Comparison of ENCODE assay signal across 31 cellular contexts in genomic region chr1:51222809-51223208, GRCh38.
"Had no signal": no experiment of that assay in that cellular context is flagged by ENCODE, and none has a peak within 500 bp of the region (broad histone marks: within the 10 kb centered on the region; RNA-seq: fewer than 3 reads in every experiment).

No MANE protein-coding gene starts in this region.

- DNase-seq: naive B cell; naive thymus-derived CD4-positive, alpha-beta T cell; naive thymus-derived CD8-positive, alpha-beta T cell; natural killer cell; nephron progenitor cell; nucleus accumbens; occipital lobe; ovary; pancreas; posterior cingulate gyrus; psoas muscle; retina; right cardiac atrium; sigmoid colon; small intestine; spleen; stimulated activated CD4-positive, alpha-beta T cell treated with anti-CD3 and anti-CD28 coated beads, Interleukin-12 subunit alpha, Interleukin-12 subunit beta, amount 100 ng/mL, for 4 hours; stimulated activated CD4-positive, alpha-beta T cell treated with anti-CD3 and anti-CD28 coated beads, Interleukin-15, amount 100 ng/mL, for 24 hours; stimulated activated CD4-positive, alpha-beta T cell treated with anti-CD3 and anti-CD28 coated beads, Interleukin-1b, Interleukin-23, amount 100 ng/mL, for 48 hours; stimulated activated CD4-positive, alpha-beta T cell treated with anti-CD3 and anti-CD28 coated beads, Interleukin-2, amount 100 ng/mL, for 24 hours had no signal

- H3K79me2 ChIP-seq: parathyroid adenoma had no signal

- H3K27ac Mint-ChIP-seq: naive B cell; naive thymus-derived CD4-positive, alpha-beta T cell; naive thymus-derived CD8-positive, alpha-beta T cell; natural killer cell; natural killer cell treated with Interleukin-12 subunit alpha and Interleukin-12 subunit beta and Interleukin-15 and Interleukin-18, amount 100 ng/mL, for 72 hours; nephron; nephron progenitor cell; neural progenitor cell had no signal

- FAIRE-seq: pancreas, small intestine had no signal

- ATAC-seq: naive thymus-derived CD4-positive, alpha-beta T cell; naive thymus-derived CD8-positive, alpha-beta T cell; natural killer cell; natural killer cell treated with Interleukin-12 subunit alpha and Interleukin-12 subunit beta and Interleukin-15 and Interleukin-18, amount 100 ng/mL, for 72 hours; pancreas; psoas muscle; right cardiac atrium; sciatic nerve had no signal

- H3K4me2 ChIP-seq: neural progenitor cell, smooth muscle cell had no signal

- H3K9ac ChIP-seq: neural progenitor cell, parathyroid adenoma had no signal

- H3K27me3 ChIP-seq: neural progenitor cell, neutrophil, ovary, pancreas, right atrium auricular region, sigmoid colon, spleen had no signal

- H3K36me3 Mint-ChIP-seq: naive B cell; naive thymus-derived CD4-positive, alpha-beta T cell; naive thymus-derived CD8-positive, alpha-beta T cell; natural killer cell; natural killer cell treated with Interleukin-12 subunit alpha and Interleukin-12 subunit beta and Interleukin-15 and Interleukin-18, amount 100 ng/mL, for 72 hours; neural progenitor cell had no signal

- H2AFZ ChIP-seq: neural progenitor cell, parathyroid adenoma had no signal

- H3K27ac ChIP-seq: neural progenitor cell, neutrophil, ovary, pancreas, parathyroid adenoma, prostate gland, psoas muscle, right atrium auricular region, sigmoid colon, skin epidermis, spleen had no signal

- H3K4me3 ChIP-seq: neural progenitor cell, ovary, pancreas, prostate gland, psoas muscle, right atrium auricular region, sigmoid colon, skin epidermis, smooth muscle cell, spleen had no signal

- H3K36me3 ChIP-seq: neural progenitor cell, neutrophil, ovary, pancreas, prostate gland, right atrium auricular region, sigmoid colon, spleen had no signal

- H3K4me1 ChIP-seq: neural progenitor cell, parathyroid adenoma, prostate gland, psoas muscle, right atrium auricular region, sigmoid colon, spleen had no signal

- H3K4me1 Mint-ChIP-seq: naive B cell had no signal

- H3K9me3 Mint-ChIP-seq: naive B cell; naive thymus-derived CD4-positive, alpha-beta T cell; naive thymus-derived CD8-positive, alpha-beta T cell; natural killer cell; natural killer cell treated with Interleukin-12 subunit alpha and Interleukin-12 subunit beta and Interleukin-15 and Interleukin-18, amount 100 ng/mL, for 72 hours; nephron; neural progenitor cell had no signal

- H3K9me3 ChIP-seq: neutrophil, ovary, pancreas, prostate gland, psoas muscle, right atrium auricular region, sigmoid colon, spleen had no signal

- H3K4me3 Mint-ChIP-seq: naive B cell; naive thymus-derived CD4-positive, alpha-beta T cell; naive thymus-derived CD8-positive, alpha-beta T cell; natural killer cell; natural killer cell treated with Interleukin-12 subunit alpha and Interleukin-12 subunit beta and Interleukin-15 and Interleukin-18, amount 100 ng/mL, for 72 hours; nephron; nephron progenitor cell; neural crest cell; neural progenitor cell had no signal
